26 cellular contexts compared by ENCODE assay signal in genomic region chr14:52064174-52064573, GRCh38. TPM values are rescaled to one million over a fixed set of nuclear protein-coding genes. Genes with fewer than 3 reads are reported as not detected.
DNase-seq lines count a peak whose midpoint lies in the region; ATAC-seq and TF ChIP-seq lines count a peak whose summit lies in the region.
"Had no signal": no experiment of that assay in that cellular context is flagged by ENCODE, and none has a peak within 500 bp of the region (broad histone marks: within the 10 kb centered on the region; RNA-seq: fewer than 3 reads in every experiment).

No MANE protein-coding gene starts in this region.

- H3K36me3 ChIP-seq in BLaER1 treated with 17β-estradiol and CSF1 and Interleukin-3, amounts not matched to agents 10 nM and 100 nM = peaks cover 0 to 63% (median 7%) of the 10 kb centered on the region in 11 experiments; a peak in 12 of 22 replicates
- H3K36me3 ChIP-seq in adipocyte (ENCODE audit: control insufficient read depth, insufficient read depth, low read length, severe bottlenecking) (peaks cover 13% of the 10 kb centered on the region), stomach smooth muscle (ENCODE audit: control insufficient read depth in 2 of 2, insufficient read depth in 2 of 2, low read length in 2 of 2) (peaks cover 2 to 3% of the 10 kb centered on the region in 2 donors), esophagus squamous epithelium (no peaks in the 10 kb centered on the region)
- H3K36me3 ChIP-seq: MG63, SJCRH30 had no signal

- H3K4me3 Mint-ChIP-seq in stimulated activated naive B cell treated with anti-CD40 and anti-IgM and Interleukin-4, amounts not matched to agents 10 μg/mL and 1 μg/mL and 100 μg/mL, for 72 hours = no peak overlapping the region
- H3K4me3 Mint-ChIP-seq: CD14-positive monocyte; CD8-positive, alpha-beta memory T cell; HFFc6 had no signal

- TF ChIP-seq CTCF in esophagus squamous epithelium (IDR thresholded peaks at IDR 0.05) = no peak

- no peak overlapping the region for H3K9ac ChIP-seq in BLaER1 treated with 17β-estradiol and CSF1 and Interleukin-3, amounts not matched to agents 10 nM and 100 nM
- H3K9ac ChIP-seq in adipocyte (ENCODE audit: low read length) (no peak overlapping the region), stomach smooth muscle (ENCODE audit: low read length in 2 of 2) (no peak overlapping the region)

- no peak overlapping the region for H3K27ac ChIP-seq in BLaER1 treated with 17β-estradiol and CSF1 and Interleukin-3, amounts not matched to agents 10 nM and 100 nM
- peak overlapping the region; percentile 79 for H3K27ac ChIP-seq in stomach smooth muscle (ENCODE audit: low read length)
- no peak overlapping the region for H3K27ac ChIP-seq in esophagus squamous epithelium
- H3K27ac ChIP-seq: PC-9, SJCRH30 had no signal

- DNase-seq in adipocyte (ENCODE audit: low read depth) = no peak
- peak; percentile 22 for DNase-seq in islet precursor cell
- DNase-seq in stimulated activated naive B cell treated with anti-CD40 and anti-IgM and Interleukin-4, amounts not matched to agents 10 μg/mL and 1 μg/mL and 100 μg/mL, for 72 hours = no peak
- no peak for DNase-seq in esophagus squamous epithelium (lab: John Stamatoyannopoulos, UW)
- DNase-seq: CD8-positive, alpha-beta memory T cell; DMS 273 treated with DMSO at 0.1 percent for 48 hours; DMS79; EL; GDM1; GOT3; HFFc6; KG1; MG63; NCI-H1105 treated with DMSO at 0.1 percent for 48 hours; NCI-H2029; NCI-H446 treated with DMSO at 0.1 percent for 48 hours; NCI-H526; PC-9; SJCRH30 had no signal

- H3K4me2 ChIP-seq in BLaER1 treated with 17β-estradiol and CSF1 and Interleukin-3, amounts not matched to agents 10 nM and 100 nM = peak overlapping the region in 6 of 11 experiments; percentile 18 to 72 (median 54); a peak in 9 of 22 replicates
- H3K4me2 ChIP-seq: PC-9 had no signal

- H3K4me3 ChIP-seq in BLaER1 treated with 17β-estradiol and CSF1 and Interleukin-3, amounts not matched to agents 10 nM and 100 nM = no peak overlapping the region
- H3K4me3 ChIP-seq in adipocyte (ENCODE audit: low read length) (peak overlapping the region; percentile 37), stomach smooth muscle (ENCODE audit: low read length in 2 of 2) (peak overlapping the region in 1 of 2 donors; percentile 31), esophagus squamous epithelium (no peak overlapping the region)
- H3K4me3 ChIP-seq: GM12878, HAP-1, MG63, PC-9, SJCRH30 had no signal

- H3K9me3 ChIP-seq in BLaER1 treated with 17β-estradiol and CSF1 and Interleukin-3, amounts not matched to agents 10 nM and 100 nM (replicated peaks in 1 of 11) = no peaks in the 10 kb centered on the region
- H3K9me3 ChIP-seq in adipocyte (ENCODE audit: control insufficient read depth, low read length) (no peaks in the 10 kb centered on the region), stomach smooth muscle (ENCODE audit: control insufficient read depth in 2 of 2, low read length in 2 of 2) (no peaks in the 10 kb centered on the region), esophagus squamous epithelium (no peaks in the 10 kb centered on the region)
- H3K9me3 ChIP-seq: HAP-1, MG63, SJCRH30 had no signal

- no peak overlapping the region for H3K27ac Mint-ChIP-seq in stimulated activated naive B cell treated with anti-CD40 and anti-IgM and Interleukin-4, amounts not matched to agents 10 μg/mL and 1 μg/mL and 100 μg/mL, for 72 hours
- H3K27ac Mint-ChIP-seq: HFFc6 had no signal

- H3K4me1 ChIP-seq in BLaER1 treated with 17β-estradiol and CSF1 and Interleukin-3, amounts not matched to agents 10 nM and 100 nM = peaks cover 22 to 73% (median 51%) of the 10 kb centered on the region in 10 experiments
- peaks cover 65% of the 10 kb centered on the region for H3K4me1 ChIP-seq in adipocyte (ENCODE audit: control insufficient read depth, insufficient read depth, low read length)
- peaks cover 63% of the 10 kb centered on the region for H3K4me1 ChIP-seq in stomach smooth muscle (ENCODE audit: control insufficient read depth, insufficient read depth, low read length)
- peaks cover 16 to 76% (median 28%) of the 10 kb centered on the region in 3 donors for H3K4me1 ChIP-seq in esophagus squamous epithelium
- H3K4me1 ChIP-seq: SJCRH30 had no signal

- 84 to 93% methylated on average over 2 of the region's 2 CpGs for WGBS in esophagus squamous epithelium, 2 donors

- TF ChIP-seq POLR2A in esophagus squamous epithelium (IDR thresholded peaks at IDR 0.05) = no peak

- ATAC-seq in stimulated activated naive B cell treated with anti-CD40 and anti-IgM and Interleukin-4, amounts not matched to agents 10 μg/mL and 1 μg/mL and 100 μg/mL, for 72 hours (replicated peaks) = no peak
- ATAC-seq in HG03469 (IDR thresholded peaks at IDR 0.05; ENCODE audit: unreplicated experiment) = no peak
- ATAC-seq: GM12878, Right ventricle myocardium inferior had no signal

- H3K27me3 Mint-ChIP-seq in stimulated activated naive B cell treated with anti-CD40 and anti-IgM and Interleukin-4, amounts not matched to agents 10 μg/mL and 1 μg/mL and 100 μg/mL, for 72 hours = peaks cover 17 to 32% of the 10 kb centered on the region in 2 donors

- H3K36me3 Mint-ChIP-seq in stimulated activated naive B cell treated with anti-CD40 and anti-IgM and Interleukin-4, amounts not matched to agents 10 μg/mL and 1 μg/mL and 100 μg/mL, for 72 hours = no peaks in the 10 kb centered on the region

- intact Hi-C loops in esophagus squamous epithelium (cut with DNase I) = no loop called here

- H4K20me1 ChIP-seq in BLaER1 treated with 17β-estradiol and CSF1 and Interleukin-3, amounts not matched to agents 10 nM and 100 nM = no peaks in the 10 kb centered on the region; a peak in 1 of 22 replicates

- H3K4me1 Mint-ChIP-seq in stimulated activated naive B cell treated with anti-CD40 and anti-IgM and Interleukin-4, amounts not matched to agents 10 μg/mL and 1 μg/mL and 100 μg/mL, for 72 hours = peaks cover 9 to 14% of the 10 kb centered on the region in 2 donors

- peaks cover 0 to 22% (median 0%) of the 10 kb centered on the region in 11 experiments; a peak in 6 of 22 replicates for H3K27me3 ChIP-seq in BLaER1 treated with 17β-estradiol and CSF1 and Interleukin-3, amounts not matched to agents 10 nM and 100 nM
- H3K27me3 ChIP-seq in adipocyte (replicated peaks; ENCODE audit: control insufficient read depth, insufficient read depth, low read length) (no peaks in the 10 kb centered on the region), stomach smooth muscle (ENCODE audit: control insufficient read depth in 1 of 2, insufficient read depth in 2 of 2, low read length in 2 of 2) (no peaks in the 10 kb centered on the region), esophagus squamous epithelium (peaks cover 0 to 34% (median 4%) of the 10 kb centered on the region in 4 donors)
- H3K27me3 ChIP-seq: MG63, SJCRH30 had no signal

- peaks cover 0 to 2% of the 10 kb centered on the region in 2 donors for H3K9me3 Mint-ChIP-seq in stimulated activated naive B cell treated with anti-CD40 and anti-IgM and Interleukin-4, amounts not matched to agents 10 μg/mL and 1 μg/mL and 100 μg/mL, for 72 hours
- H3K9me3 Mint-ChIP-seq: CD8-positive, alpha-beta memory T cell; HFFc6 had no signal

RNA-seq across cellular contexts. Expression of gene NID2, which starts 4.7 kb away (rescaled TPM):
- total RNA-seq in esophagus squamous epithelium = 10 to 100 TPM in 1 of 4 donors, 1 to 10 TPM in 2, under 1 TPM in 1; 0.91 to 12.2 (median 3.2) TPM
- total RNA-seq: CD8-positive, alpha-beta memory T cell had no signal
